Comparison of ENCODE assay signal across 9 cellular contexts in the genomic region with DNA sequence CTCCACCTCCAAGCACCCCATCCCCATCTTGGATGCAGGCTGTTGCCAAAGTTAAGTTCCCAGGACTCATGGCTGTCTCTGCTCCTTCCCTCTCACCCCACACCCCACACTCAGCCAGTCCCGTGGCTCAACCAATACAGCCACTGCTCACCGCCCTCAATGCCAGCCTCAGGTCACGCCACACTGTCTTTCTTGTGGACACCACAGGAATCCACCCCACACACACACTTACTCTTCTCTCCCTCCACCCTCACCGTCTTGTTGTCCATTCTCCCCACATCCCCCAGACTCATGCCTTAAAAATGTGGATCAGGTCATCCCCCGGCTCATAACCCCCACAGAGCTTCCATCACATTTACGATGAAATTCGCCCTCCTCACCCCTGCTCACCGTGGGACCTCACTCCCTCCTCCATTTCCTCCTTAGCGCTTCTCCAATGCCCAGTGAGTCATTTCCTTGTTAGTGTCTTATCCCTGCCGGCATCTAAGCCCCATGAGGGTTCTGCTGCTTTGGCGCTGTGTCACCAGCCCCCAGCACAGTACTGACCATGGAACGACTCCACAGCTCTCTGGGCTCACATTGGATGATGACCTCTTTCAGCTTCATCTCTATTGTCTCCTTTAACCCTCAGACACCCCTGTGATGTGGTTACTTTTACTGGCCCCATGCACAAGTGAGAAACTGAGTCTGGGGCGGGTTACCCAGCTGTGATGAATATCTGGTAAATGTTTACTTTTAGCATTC. TPM values are rescaled to one million over a fixed set of nuclear protein-coding genes. Genes with fewer than 3 reads are reported as not detected.
A peak's percentile ranks its signal among the peaks of the same experiment; 100 is the strongest.
DNase-seq lines count a peak whose midpoint lies in the region; ATAC-seq and TF ChIP-seq lines count a peak whose summit lies in the region.
"Had no signal": no experiment of that assay in that cellular context is flagged by ENCODE, and none has a peak within 500 bp of the region (broad histone marks: within the 10 kb centered on the region; RNA-seq: fewer than 3 reads in every experiment).

No MANE protein-coding gene starts in this region.

- POLR2A ChIA-PET in activated CD4-positive, alpha-beta T cell treated with anti-CD3 and anti-CD28 coated beads for 36 hours (lab: Charles Lee) = no interaction called here
- POLR2A ChIA-PET in activated CD4-positive, alpha-beta T cell treated with anti-CD3 and anti-CD28 coated beads, Interleukin-2, amount 10 ng/mL, durations not matched to agents 7 days and 5 days (lab: Charles Lee) = no interaction called here
- POLR2A ChIA-PET in OCI-LY7 (lab: Charles Lee) = no interaction called here

- H3F3A ChIP-seq in smooth muscle cell (ENCODE audit: low read depth) = peaks cover 15% of the 10 kb centered on the region

- H3K9me3 Mint-ChIP-seq in activated CD4-positive, alpha-beta T cell treated with anti-CD3 and anti-CD28 coated beads for 36 hours (ENCODE audit: low read depth) = no peaks in the 10 kb centered on the region
- H3K9me3 Mint-ChIP-seq in activated CD4-positive, alpha-beta T cell treated with anti-CD3 and anti-CD28 coated beads, Interleukin-2, amount 10 ng/mL, durations not matched to agents 7 days and 5 days = no peaks in the 10 kb centered on the region
- H3K9me3 Mint-ChIP-seq in effector memory CD8-positive, alpha-beta T cell = no peaks in the 10 kb centered on the region

- peaks cover 3% of the 10 kb centered on the region for H3K4me1 Mint-ChIP-seq in activated CD4-positive, alpha-beta T cell treated with anti-CD3 and anti-CD28 coated beads for 36 hours
- peaks cover 2% of the 10 kb centered on the region for H3K4me1 Mint-ChIP-seq in activated CD4-positive, alpha-beta T cell treated with anti-CD3 and anti-CD28 coated beads, Interleukin-2, amount 10 ng/mL, durations not matched to agents 7 days and 5 days
- H3K4me1 Mint-ChIP-seq in effector memory CD8-positive, alpha-beta T cell (ENCODE audit: low read depth in 2 of 2) = peaks cover 0 to 3% of the 10 kb centered on the region in 2 donors

- H3K4me3 ChIP-seq in SJSA1 = no peak overlapping the region
- H3K4me3 ChIP-seq in fibroblast of pulmonary artery (replicated peaks; ENCODE audit: low read depth, low read length) = peak overlapping the region; percentile 1
- no peak overlapping the region for H3K4me3 ChIP-seq in smooth muscle cell
- H3K4me3 ChIP-seq in OCI-LY7 (ENCODE audit: low read depth, low read length, poor library complexity, severe bottlenecking) = no peak overlapping the region
- H3K4me3 ChIP-seq: left ventricle myocardium inferior had no signal

- DNase-seq in activated CD4-positive, alpha-beta T cell treated with anti-CD3 and anti-CD28 coated beads for 36 hours = no peak
- no peak for DNase-seq in activated CD4-positive, alpha-beta T cell treated with anti-CD3 and anti-CD28 coated beads, Interleukin-2, amount 10 ng/mL, durations not matched to agents 7 days and 5 days
- DNase-seq in SJSA1 (ENCODE audit: low read depth in 1 of 2, low spot score in 2 of 2) (peak; percentile 99), fibroblast of pulmonary artery (ENCODE audit: low read depth) (peak; percentile 95), smooth muscle cell (lab: John Stamatoyannopoulos, UW; ENCODE audit: unreplicated experiment) (peak; percentile 23), OCI-LY7 (ENCODE audit: low spot score) (no peak), GM10266 (ENCODE audit: extremely low spot score) (no peak)
- DNase-seq in effector memory CD8-positive, alpha-beta T cell = no peak
- DNase-seq: left ventricle myocardium inferior had no signal

- peak overlapping the region; percentile 75 for H3K9ac ChIP-seq in smooth muscle cell (ENCODE audit: low read depth)

- no peaks in the 10 kb centered on the region for H3K9me2 ChIP-seq in OCI-LY7 (ENCODE audit: insufficient read depth, low read length)

- no peak overlapping the region for H3K4me3 Mint-ChIP-seq in activated CD4-positive, alpha-beta T cell treated with anti-CD3 and anti-CD28 coated beads for 36 hours
- H3K4me3 Mint-ChIP-seq in activated CD4-positive, alpha-beta T cell treated with anti-CD3 and anti-CD28 coated beads, Interleukin-2, amount 10 ng/mL, durations not matched to agents 7 days and 5 days = no peak overlapping the region
- no peak overlapping the region for H3K4me3 Mint-ChIP-seq in effector memory CD8-positive, alpha-beta T cell

- H2AFZ ChIP-seq in smooth muscle cell (ENCODE audit: low read depth) (no peak overlapping the region), OCI-LY7 (ENCODE audit: low read length) (no peak overlapping the region)

- H3K27me3 ChIP-seq in SJSA1 (replicated peaks) (no peaks in the 10 kb centered on the region), smooth muscle cell (ENCODE audit: low read depth) (no peaks in the 10 kb centered on the region)

- peaks cover 32% of the 10 kb centered on the region for H3K4me1 ChIP-seq in SJSA1 (replicated peaks)
- H3K4me1 ChIP-seq in smooth muscle cell (ENCODE audit: low read depth) = peaks cover 12% of the 10 kb centered on the region
- H3K4me1 ChIP-seq in OCI-LY7 (ENCODE audit: insufficient read depth, low read length, poor library complexity, severe bottlenecking) = no peaks in the 10 kb centered on the region

- H3K36me3 Mint-ChIP-seq in activated CD4-positive, alpha-beta T cell treated with anti-CD3 and anti-CD28 coated beads for 36 hours (ENCODE audit: low read depth) = no peaks in the 10 kb centered on the region
- H3K36me3 Mint-ChIP-seq in activated CD4-positive, alpha-beta T cell treated with anti-CD3 and anti-CD28 coated beads, Interleukin-2, amount 10 ng/mL, durations not matched to agents 7 days and 5 days (ENCODE audit: low read depth) = no peaks in the 10 kb centered on the region
- no peaks in the 10 kb centered on the region for H3K36me3 Mint-ChIP-seq in effector memory CD8-positive, alpha-beta T cell (ENCODE audit: insufficient read depth)

- H3K4me2 ChIP-seq in smooth muscle cell (peak overlapping the region; percentile 76), OCI-LY7 (ENCODE audit: low read length) (no peak overlapping the region)

- H3K79me2 ChIP-seq in smooth muscle cell (ENCODE audit: low read depth) = peaks cover 13% of the 10 kb centered on the region
- H3K79me2 ChIP-seq in OCI-LY7 (ENCODE audit: insufficient read depth, low read depth, low read length) = no peaks in the 10 kb centered on the region

- CTCF ChIA-PET in activated CD4-positive, alpha-beta T cell treated with anti-CD3 and anti-CD28 coated beads for 36 hours (lab: Charles Lee) = interaction anchor here (0.6 to 4.6 kb wide), 6 partner anchors 11 to 659 kb away, joined by 3 to 27 read pairs (median 4); no protein-coding TSS in a partner anchor
- CTCF ChIA-PET in activated CD4-positive, alpha-beta T cell treated with anti-CD3 and anti-CD28 coated beads, Interleukin-2, amount 10 ng/mL, durations not matched to agents 7 days and 5 days (lab: Charles Lee) = interaction anchor here (0.9 to 3.7 kb wide), 2 partner anchors 12 to 72 kb away, joined by 3 to 12 read pairs; no protein-coding TSS in a partner anchor
- CTCF ChIA-PET in OCI-LY7 (lab: Charles Lee; ENCODE audit: unreplicated experiment) = interaction anchor here (1.3 kb wide), 1 partner anchor 71 kb away, joined by 3 read pairs; no protein-coding TSS in a partner anchor

- no peak for TF ChIP-seq CTCF in fibroblast of pulmonary artery (IDR thresholded peaks at IDR 0.05; ENCODE audit: low read length, missing control alignments)
- no peak for TF ChIP-seq CTCF in smooth muscle cell (IDR thresholded peaks at IDR 0.05; ENCODE audit: borderline replicate concordance, insufficient read depth, poor library complexity, severe bottlenecking)
- TF ChIP-seq CTCF in OCI-LY7 (conservative IDR thresholded peaks at IDR 0.05; ENCODE audit: low read length) = no peak
- no peak for TF ChIP-seq CTCF in GM10266 (IDR thresholded peaks at IDR 0.05; ENCODE audit: control insufficient read depth, insufficient read depth, low read depth, missing control alignments)

- no peaks in the 10 kb centered on the region for H3K9me3 ChIP-seq in SJSA1 (replicated peaks)
- no peaks in the 10 kb centered on the region for H3K9me3 ChIP-seq in smooth muscle cell (replicated peaks; ENCODE audit: low read depth)
- no peaks in the 10 kb centered on the region for H3K9me3 ChIP-seq in OCI-LY7 (ENCODE audit: low read length)
- H3K9me3 ChIP-seq: left ventricle myocardium inferior had no signal

- peak; percentile 51 for ATAC-seq in activated CD4-positive, alpha-beta T cell treated with anti-CD3 and anti-CD28 coated beads for 36 hours
- ATAC-seq in effector memory CD8-positive, alpha-beta T cell (replicated peaks) = no peak

- H3K27ac ChIP-seq in SJSA1 = peak overlapping the region; percentile 95
- H3K27ac ChIP-seq in smooth muscle cell (ENCODE audit: low read depth) = peak overlapping the region; percentile 95
- no peak overlapping the region for H3K27ac ChIP-seq in OCI-LY7 (ENCODE audit: low read depth, low read length, poor library complexity, severe bottlenecking)
- H3K27ac ChIP-seq: left ventricle myocardium inferior had no signal

- no peaks in the 10 kb centered on the region for H3K36me3 ChIP-seq in SJSA1
- H3K36me3 ChIP-seq in smooth muscle cell (ENCODE audit: low read depth) = no peaks in the 10 kb centered on the region
- H3K36me3 ChIP-seq in OCI-LY7 (ENCODE audit: insufficient read depth, low read length) = no peaks in the 10 kb centered on the region

- no peaks in the 10 kb centered on the region for H4K20me1 ChIP-seq in smooth muscle cell (ENCODE audit: low read depth)
- no peaks in the 10 kb centered on the region for H4K20me1 ChIP-seq in OCI-LY7 (ENCODE audit: insufficient read depth, low read length)

- no TSS peak for BruUV-seq in OCI-LY7 (replicated peaks; lab: Mats Ljungman, UMichigan)

- WGBS in smooth muscle cell (ENCODE audit: low lambda C conversion rate) = 5% methylated on average over 13 of the region's 13 CpGs

- intact Hi-C loops in activated CD4-positive, alpha-beta T cell treated with anti-CD3 and anti-CD28 coated beads for 36 hours (cut with DNase I, micrococcal nuclease) = no loop called here
- intact Hi-C loops in OCI-LY7 (cut with micrococcal nuclease; ENCODE audit: unreplicated experiment) = no loop called here

- H3K27me3 Mint-ChIP-seq in activated CD4-positive, alpha-beta T cell treated with anti-CD3 and anti-CD28 coated beads for 36 hours = peaks cover 22% of the 10 kb centered on the region
- H3K27me3 Mint-ChIP-seq in activated CD4-positive, alpha-beta T cell treated with anti-CD3 and anti-CD28 coated beads, Interleukin-2, amount 10 ng/mL, durations not matched to agents 7 days and 5 days = peaks cover 15% of the 10 kb centered on the region
- peaks cover 59 to 88% of the 10 kb centered on the region in 2 donors for H3K27me3 Mint-ChIP-seq in effector memory CD8-positive, alpha-beta T cell

- H3K27ac Mint-ChIP-seq in activated CD4-positive, alpha-beta T cell treated with anti-CD3 and anti-CD28 coated beads for 36 hours = no peak overlapping the region
- no peak overlapping the region for H3K27ac Mint-ChIP-seq in activated CD4-positive, alpha-beta T cell treated with anti-CD3 and anti-CD28 coated beads, Interleukin-2, amount 10 ng/mL, durations not matched to agents 7 days and 5 days
- no peak overlapping the region for H3K27ac Mint-ChIP-seq in effector memory CD8-positive, alpha-beta T cell

RNA-seq across cellular contexts. Expression of gene MLPH, which starts 13.8 kb away (rescaled TPM):
- 1 to 10 TPM in 1 of 2 experiments, under 1 TPM in 1; 0.82 to 1.2 TPM for total RNA-seq in activated CD4-positive, alpha-beta T cell treated with anti-CD3 and anti-CD28 coated beads for 36 hours
- total RNA-seq in activated CD4-positive, alpha-beta T cell treated with anti-CD3 and anti-CD28 coated beads, Interleukin-2, amount 10 ng/mL, durations not matched to agents 7 days and 5 days = not detected
- total RNA-seq in SJSA1 (2014; rRNA removed; shearing (Covaris generic)) = 0.50 TPM in 1 of 2 replicates, not detected in the other
- total RNA-seq in smooth muscle cell (15.7 and 36.4 TPM in 2 replicates), OCI-LY7 (2022) (not detected in 2 replicates)
- polyA plus RNA-seq in smooth muscle cell = 32.8 and 40.1 TPM in 2 replicates
- total RNA-seq in OCI-LY7 (2014; rRNA removed; shearing (Covaris generic)) = not detected in 2 replicates

Comparison
In these comparisons a context has a peak if more than half of its experiments do, and no peak if none do; other contexts are left out.
1. DNase-seq: peak in SJSA1 (2 of 2), fibroblast of pulmonary artery (single experiment) and smooth muscle cell (single experiment); none in activated CD4-positive, alpha-beta T cell treated with anti-CD3 and anti-CD28 coated beads for 36 hours (single experiment), activated CD4-positive, alpha-beta T cell treated with anti-CD3 and anti-CD28 coated beads, Interleukin-2, amount 10 ng/mL, durations not matched to agents 7 days and 5 days (single experiment), OCI-LY7 (single experiment), effector memory CD8-positive, alpha-beta T cell (0 of 3) and GM10266 (single experiment).